Comparison of ENCODE assay signal across 8 cellular contexts in the genomic region with DNA sequence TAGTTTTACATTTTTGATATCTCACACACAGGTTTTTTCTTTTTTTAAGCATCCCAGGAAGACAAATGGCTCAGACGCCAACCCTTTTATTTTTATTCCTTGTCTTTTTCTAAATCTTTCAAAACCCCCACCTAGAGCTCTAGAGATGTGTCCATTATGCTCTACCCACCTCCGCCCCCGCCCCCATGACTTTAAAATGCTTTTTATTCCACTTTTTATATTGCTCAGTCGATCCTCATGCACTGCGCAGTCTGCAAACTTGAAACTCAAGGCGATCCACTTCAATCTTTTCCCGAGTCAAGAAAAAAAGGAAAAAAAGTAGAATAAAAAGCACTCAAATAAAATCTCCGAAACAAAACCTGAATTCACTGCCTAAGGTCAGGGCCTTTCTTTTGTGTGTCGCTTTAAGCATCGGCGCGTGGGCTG. TPM values are rescaled to one million over a fixed set of nuclear protein-coding genes. Genes with fewer than 3 reads are reported as not detected.
A peak's percentile ranks its signal among the peaks of the same experiment; 100 is the strongest.
DNase-seq lines count a peak whose midpoint lies in the region; ATAC-seq and TF ChIP-seq lines count a peak whose summit lies in the region.

No MANE protein-coding gene starts in this region.

- DNase-seq in CD14-positive monocyte (ENCODE audit: low spot score) = no peak
- no peak for DNase-seq in brain microvascular endothelial cell
- DNase-seq in mesendoderm = no peak
- no peak for DNase-seq in GM10266 (ENCODE audit: extremely low spot score)
- no peak for DNase-seq in NCI-H2107 treated with DMSO at 0.1 percent for 48 hours (lab: John Stamatoyannopoulos, UW; ENCODE audit: unreplicated experiment)
- no peak for DNase-seq in HPDE6-E6E7 (ENCODE audit: extremely low spot score)

- TF ChIP-seq CTCF in CD14-positive monocyte (IDR thresholded peaks at IDR 0.05) (no peak), brain microvascular endothelial cell (IDR thresholded peaks at IDR 0.05; ENCODE audit: low read depth, low read length, missing control alignments) (no peak), GM10266 (IDR thresholded peaks at IDR 0.05; ENCODE audit: control insufficient read depth, insufficient read depth, low read depth, missing control alignments) (no peak)

- no peak overlapping the region for H4K8ac ChIP-seq in mesendoderm (ENCODE audit: low read depth, low read length)

- H3K27ac ChIP-seq in brain microvascular endothelial cell = peak overlapping the region; percentile 93
- peak overlapping the region; percentile 68 for H3K27ac ChIP-seq in mesendoderm (ENCODE audit: low read depth, low read length)

- in situ Hi-C loops in brain microvascular endothelial cell (cut with HindIII; ENCODE audit: low pct_ligation_motif_present, low sequenced_read_pairs) = no loop called here

- no CpG with 5 or more reads among the region's 12 CpGs for WGBS in mesendoderm (ENCODE audit: extremely low coverage, insufficient coverage, low lambda C conversion rate)

- H3K4me3 ChIP-seq in brain microvascular endothelial cell (ENCODE audit: low read depth, low read length) = peak overlapping the region; percentile 64
- peak overlapping the region; percentile 60 for H3K4me3 ChIP-seq in mesendoderm (ENCODE audit: low read length)

- no peaks in the 10 kb centered on the region for H3K4me1 ChIP-seq in mesendoderm (ENCODE audit: control insufficient read depth, low read depth, low read length)

- H3K79me2 ChIP-seq in mesendoderm (ENCODE audit: control insufficient read depth, insufficient read depth, low read length) = peaks cover 40% of the 10 kb centered on the region

- peak; percentile 1 for ATAC-seq in HG03103 (IDR thresholded peaks at IDR 0.05; ENCODE audit: low read depth, unreplicated experiment)
- ATAC-seq in GM19455 (IDR thresholded peaks at IDR 0.05; ENCODE audit: unreplicated experiment) = no peak

- no peak overlapping the region for H2BK15ac ChIP-seq in mesendoderm (replicated peaks; ENCODE audit: low read depth)

- peak overlapping the region; percentile 91 for H3K9ac ChIP-seq in mesendoderm (ENCODE audit: low read length)

- no peak overlapping the region for H2BK5ac ChIP-seq in mesendoderm (ENCODE audit: low read length)

- H2BK120ac ChIP-seq in mesendoderm (ENCODE audit: low read depth, low read length) = no peak overlapping the region

- peak overlapping the region; percentile 89 for H3K56ac ChIP-seq in mesendoderm (ENCODE audit: low read length)

- peak overlapping the region; percentile 94 to 99 (median 97) for H3K27ac Mint-ChIP-seq in CD14-positive monocyte

- H3K36me3 Mint-ChIP-seq in CD14-positive monocyte = no peaks in the 10 kb centered on the region

- H3K23ac ChIP-seq in mesendoderm (ENCODE audit: low read length) = no peak overlapping the region

- H3K79me1 ChIP-seq in mesendoderm (ENCODE audit: low read length) = no peaks in the 10 kb centered on the region

- H3K4me2 ChIP-seq in mesendoderm (ENCODE audit: low read length) = peak overlapping the region; percentile 33

- no peak overlapping the region for H4K5ac ChIP-seq in mesendoderm (ENCODE audit: low read length)

- H3K4me1 Mint-ChIP-seq in CD14-positive monocyte = peaks cover 55% of the 10 kb centered on the region

- no peak overlapping the region for H2AK5ac ChIP-seq in mesendoderm (ENCODE audit: low read length)

- intact Hi-C loops in CD14-positive monocyte (cut with micrococcal nuclease) = loop anchor here (2.0 kb wide), 2 partner anchors 44 to 68 kb away; a partner anchor contains a TSS

- H3K27me3 ChIP-seq in brain microvascular endothelial cell (replicated peaks) = no peaks in the 10 kb centered on the region
- H3K27me3 ChIP-seq in mesendoderm (ENCODE audit: insufficient read depth, low read length, poor library complexity) = no peaks in the 10 kb centered on the region

- peak overlapping the region; percentile 89 to 97 for H3K4me3 Mint-ChIP-seq in CD14-positive monocyte

- H3K4ac ChIP-seq in mesendoderm (ENCODE audit: low read depth, low read length) = no peak overlapping the region

- H3K27me3 Mint-ChIP-seq in CD14-positive monocyte (ENCODE audit: low read depth in 3 of 3) = peaks cover 0 to 2% (median 0%) of the 10 kb centered on the region in 3 donors

- H3K9me3 Mint-ChIP-seq in CD14-positive monocyte = no peaks in the 10 kb centered on the region

- peak overlapping the region; percentile 65 for H3K18ac ChIP-seq in mesendoderm (ENCODE audit: low read length)

- H3K36me3 ChIP-seq in brain microvascular endothelial cell (replicated peaks) (no peaks in the 10 kb centered on the region), mesendoderm (ENCODE audit: control insufficient read depth, insufficient read depth, low read length) (no peaks in the 10 kb centered on the region)

RNA-seq across cellular contexts. Expression of a gene that starts 0.4 kb away (rescaled TPM):
- polyA plus RNA-seq in CD14-positive monocyte = 100 to 1,000 TPM; 142 to 165 TPM
- 33.0 TPM for polyA plus RNA-seq in mesendoderm (2013, experiment 1 of 2)
- polyA plus RNA-seq in mesendoderm (2013, experiment 2 of 2) = 35.0 TPM

RNA-seq across cellular contexts. Expression of a gene that starts 44.6 kb away (rescaled TPM):
- under 1 TPM in 1 of 2 donors, not detected in 1; 0.29 TPM for polyA plus RNA-seq in CD14-positive monocyte
- polyA plus RNA-seq in mesendoderm (2013, experiment 1 of 2) = 58.8 TPM
- polyA plus RNA-seq in mesendoderm (2013, experiment 2 of 2) = 57.7 TPM

RNA-seq across cellular contexts. Expression of a gene that starts 45.2 kb away (rescaled TPM):
- 10 to 100 TPM; 22.0 to 23.6 TPM for polyA plus RNA-seq in CD14-positive monocyte
- polyA plus RNA-seq in mesendoderm (2013, experiment 1 of 2) = 17.2 TPM
- 16.7 TPM for polyA plus RNA-seq in mesendoderm (2013, experiment 2 of 2)
